In genomic region chr19:4585556-4585955, GRCh38 we compare ENCODE assay signal across 1 cellular context.
TF ChIP-seq lines count a peak whose summit lies in the region.

No MANE protein-coding gene starts in this region.

TF ChIP-seq in HepG2, 621 proteins besides CTCF, POLR2A, EP300 and RAD21:
- TF ChIP-seq ZNF746 (CRISPR knock-in tag; IDR thresholded peaks at IDR 0.05) = 0 out of 2 replicates have a peak, but pooled peaks have one; percentile 28
- 0 out of 2 replicates have a peak, but pooled peaks have one; percentile 41 for TF ChIP-seq SSRP1 (CRISPR knock-in tag; IDR thresholded peaks at IDR 0.05)
- TF ChIP-seq ZFAT (CRISPR knock-in tag; conservative IDR thresholded peaks at IDR 0.05) = no peak
- TF ChIP-seq ZNF580 (CRISPR knock-in tag; IDR thresholded peaks at IDR 0.05; ENCODE audit: borderline replicate concordance, low read depth) = 0 out of 2 replicates have a peak, but pooled peaks have one; percentile 42
- no peak for TF ChIP-seq JUN (CRISPR knock-in tag; IDR thresholded peaks at IDR 0.05)
- peak; percentile 82 for TF ChIP-seq KDM1A (CRISPR knock-in tag; IDR thresholded peaks at IDR 0.05)
- peak; percentile 57; the same call in 1 of the 2 replicates for TF ChIP-seq MAZ (IDR thresholded peaks at IDR 0.05; ENCODE audit: borderline replicate concordance, low read depth, low read length)
- no peak for TF ChIP-seq MAZ (CRISPR knock-in tag; IDR thresholded peaks at IDR 0.05; ENCODE audit: low read depth)
- 0 out of 2 replicates have a peak, but pooled peaks have one; percentile 62 for TF ChIP-seq ADNP (CRISPR knock-in tag; IDR thresholded peaks at IDR 0.05)
- TF ChIP-seq ZFP36 (IDR thresholded peaks at IDR 0.05; ENCODE audit: borderline replicate concordance, low read depth, low read length, partially characterized antibody) = peak; percentile 99
- peak; percentile 40; the same call in 1 of the 2 replicates for TF ChIP-seq MAX (IDR thresholded peaks at IDR 0.05)
- TF ChIP-seq ZBTB40 (IDR thresholded peaks at IDR 0.05) = no peak
- TF ChIP-seq ZBTB40 (CRISPR knock-in tag; IDR thresholded peaks at IDR 0.05) = 0 out of 2 replicates have a peak, but pooled peaks have one; percentile 25
- no peak for TF ChIP-seq TRIM24 (CRISPR knock-in tag; IDR thresholded peaks at IDR 0.05)
- 0 out of 2 replicates have a peak, but pooled peaks have one; percentile 22 for TF ChIP-seq TGIF2 (CRISPR knock-in tag; IDR thresholded peaks at IDR 0.05)
- peak; percentile 91 for TF ChIP-seq ZMYM3 (CRISPR knock-in tag; IDR thresholded peaks at IDR 0.05)
